13 cellular contexts compared by ENCODE assay signal in the genomic region with DNA sequence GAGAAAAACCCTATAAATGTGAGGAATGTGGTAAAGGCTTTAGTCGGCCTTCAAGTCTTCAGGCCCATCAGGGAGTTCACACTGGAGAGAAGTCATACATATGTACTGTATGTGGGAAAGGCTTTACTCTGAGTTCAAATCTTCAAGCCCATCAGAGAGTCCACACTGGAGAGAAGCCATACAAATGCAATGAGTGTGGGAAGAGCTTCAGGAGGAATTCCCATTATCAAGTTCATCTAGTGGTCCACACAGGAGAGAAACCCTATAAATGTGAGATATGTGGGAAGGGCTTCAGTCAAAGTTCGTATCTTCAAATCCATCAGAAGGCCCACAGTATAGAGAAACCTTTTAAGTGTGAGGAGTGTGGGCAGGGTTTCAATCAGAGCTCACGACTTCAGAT.
"Had no signal": no experiment of that assay in that cellular context is flagged by ENCODE, and none has a peak within 500 bp of the region (broad histone marks: within the 10 kb centered on the region; RNA-seq: fewer than 3 reads in every experiment).

No MANE protein-coding gene starts in this region.

- H3K9me3 ChIP-seq: thyroid gland had no signal

- DNase-seq: activated CD4-positive, alpha-beta T cell treated with anti-CD3 and anti-CD28 coated beads for 1 hour; activated CD4-positive, alpha-beta T cell treated with anti-CD3 and anti-CD28 coated beads, Interleukin-2, amount 50 U/mL, for 48 hours; activated CD8-positive, alpha-beta memory T cell treated with anti-CD3 and anti-CD28 coated beads, Interleukin-2, amount 10 ng/mL, durations not matched to agents 7 days and 5 days; amygdala; body of pancreas; dorsolateral prefrontal cortex; left colon; stimulated activated CD4-positive, alpha-beta T cell treated with anti-CD3 and anti-CD28 coated beads, Interleukin-12 subunit alpha, Interleukin-12 subunit beta, amount 100 ng/mL, for 4 hours; stimulated activated CD4-positive, alpha-beta T cell treated with anti-CD3 and anti-CD28 coated beads, Interleukin-1b, Interleukin-23, amount 100 ng/mL, for 48 hours; stimulated activated CD8-positive, alpha-beta memory T cell treated with anti-CD3 and anti-CD28 coated beads, Interleukin-4, amount 100 ng/mL, for 48 hours; stimulated activated naive CD4-positive, alpha-beta T cell; thyroid gland; WERI-Rb-1 had no signal

- H3K4me3 ChIP-seq: body of pancreas, dorsolateral prefrontal cortex, thyroid gland had no signal

- H3K27ac ChIP-seq: body of pancreas, dorsolateral prefrontal cortex, thyroid gland, WERI-Rb-1 had no signal

- H3K4me1 ChIP-seq: body of pancreas, thyroid gland had no signal

- ATAC-seq: activated CD8-positive, alpha-beta memory T cell treated with anti-CD3 and anti-CD28 coated beads, Interleukin-2, amount 10 ng/mL, durations not matched to agents 7 days and 5 days; body of pancreas; left colon had no signal

- H3K27me3 ChIP-seq: body of pancreas, dorsolateral prefrontal cortex, thyroid gland had no signal
